Comparison of ENCODE assay signal across 9 cellular contexts in genomic region chr16:77213542-77214108, GRCh38. TPM values are rescaled to one million over a fixed set of nuclear protein-coding genes. Genes with fewer than 3 reads are reported as not detected.
DNase-seq lines count a peak whose midpoint lies in the region; ATAC-seq and TF ChIP-seq lines count a peak whose summit lies in the region.
"Had no signal": no experiment of that assay in that cellular context is flagged by ENCODE, and none has a peak within 500 bp of the region (broad histone marks: within the 10 kb centered on the region; RNA-seq: fewer than 3 reads in every experiment).

No MANE protein-coding gene starts in this region.

- H3K36me3 ChIP-seq in PC-3 (ENCODE audit: low read depth, low read length) (no peaks in the 10 kb centered on the region), trophoblast cell (ENCODE audit: control insufficient read depth in 1 of 2, insufficient read depth in 2 of 2, low read length in 2 of 2) (no peaks in the 10 kb centered on the region)

- H3K4me1 ChIP-seq in PC-3 (ENCODE audit: insufficient read depth, low read length): peaks cover 17% of the 10 kb centered on the region
- peaks cover 8% of the 10 kb centered on the region in 2 experiments for H3K4me1 ChIP-seq in trophoblast cell (ENCODE audit: control insufficient read depth in 1 of 2, insufficient read depth in 2 of 2, low read length in 2 of 2)

- H3F3A ChIP-seq in PC-3 (ENCODE audit: low read length, unreplicated experiment): no peaks in the 10 kb centered on the region

- CTCF ChIA-PET in PC-3 (lab: Charles Lee): no interaction called here

- POLR2A ChIA-PET in PC-3 (lab: Charles Lee; ENCODE audit: unreplicated experiment): no interaction called here

- H2BK12ac ChIP-seq in trophoblast cell (ENCODE audit: low read length): no peak overlapping the region

- no peak overlapping the region for H3K14ac ChIP-seq in trophoblast cell (ENCODE audit: low read length)

- H3K27me3 ChIP-seq in PC-3 (ENCODE audit: low read length) (no peaks in the 10 kb centered on the region), trophoblast cell (ENCODE audit: insufficient read depth, low read length) (no peaks in the 10 kb centered on the region)

- no peak overlapping the region for H2BK120ac ChIP-seq in trophoblast cell (ENCODE audit: insufficient read depth, low read length, poor library complexity)

- H2AK5ac ChIP-seq in trophoblast cell (ENCODE audit: low read length): no peak overlapping the region

- TF ChIP-seq CTCF in PC-3 (conservative IDR thresholded peaks at IDR 0.05; ENCODE audit: low read depth, low read length) (no peak), epithelial cell of proximal tubule (conservative IDR thresholded peaks at IDR 0.05; ENCODE audit: low read depth, low read length) (no peak)

- DNase-seq in DMS 273 (lab: John Stamatoyannopoulos, UW; ENCODE audit: unreplicated experiment) (peak; percentile 36), DMS 273 treated with DMSO at 0.1 percent for 48 hours (lab: John Stamatoyannopoulos, UW) (no peak), PC-3 (peak; percentile 96), epithelial cell of proximal tubule (ENCODE audit: low read depth) (peak; percentile 92), trophoblast cell (peak in 1 of 2 donors; percentile 33), NCI-H2081 treated with DMSO at 0.1 percent for 48 hours (lab: John Stamatoyannopoulos, UW) (no peak)
- DNase-seq in stimulated activated CD4-positive, alpha-beta T cell treated with anti-CD3 and anti-CD28 coated beads, Interleukin-2, amount 100 ng/mL, for 48 hours: no peak

- H3K18ac ChIP-seq in trophoblast cell (ENCODE audit: low read length): no peak overlapping the region

- no peaks in the 10 kb centered on the region for H4K20me1 ChIP-seq in PC-3 (ENCODE audit: low read length)

- intact Hi-C loops in PC-3 (cut with micrococcal nuclease): loop anchor here (2.0 kb wide), 1 partner anchor 23 kb away; the partner anchor contains the start of gene MON1B

- H3K9ac ChIP-seq in PC-3 (ENCODE audit: low read length) (peak overlapping the region; percentile 66), trophoblast cell (ENCODE audit: low read length) (no peak overlapping the region)

- ATAC-seq in PC-3 (peak; percentile 67), GM18870 (IDR thresholded peaks at IDR 0.05; ENCODE audit: unreplicated experiment) (no peak)

- no TSS peak for BruUV-seq in PC-3 (replicated peaks; lab: Mats Ljungman, UMichigan)

- peak overlapping the region; percentile 84 for H2AFZ ChIP-seq in PC-3 (ENCODE audit: low read length)
- H2AFZ ChIP-seq in trophoblast cell (ENCODE audit: insufficient read depth, low read length, poor library complexity): no peak overlapping the region

- no peak overlapping the region for H4K91ac ChIP-seq in trophoblast cell (ENCODE audit: low read depth, low read length)

- no peak overlapping the region for H3K23ac ChIP-seq in trophoblast cell (ENCODE audit: low read length)

- H3K9me3 ChIP-seq in PC-3 (ENCODE audit: low read length) (no peaks in the 10 kb centered on the region), trophoblast cell (ENCODE audit: insufficient read depth, low read depth, low read length) (peaks cover 2% of the 10 kb centered on the region)

- peaks cover 7% of the 10 kb centered on the region for H3K79me1 ChIP-seq in trophoblast cell (ENCODE audit: low read length)

- H4K12ac ChIP-seq in trophoblast cell (ENCODE audit: low read depth, low read length): no peak overlapping the region

- peak overlapping the region; percentile 77 for H3K4me3 ChIP-seq in PC-3 (ENCODE audit: low read length)
- H3K4me3 ChIP-seq in epithelial cell of proximal tubule (ENCODE audit: low read depth, low read length): no peak overlapping the region
- no peak overlapping the region for H3K4me3 ChIP-seq in trophoblast cell (ENCODE audit: low read depth, low read length)

- no peak overlapping the region for H3K4ac ChIP-seq in trophoblast cell (ENCODE audit: low read depth, low read length)

- H3K4me2 ChIP-seq in PC-3 (ENCODE audit: low read length) (peak overlapping the region; percentile 89), trophoblast cell (ENCODE audit: low read length) (peak overlapping the region; percentile 78)

- no peaks in the 10 kb centered on the region for H3K9me2 ChIP-seq in PC-3 (replicated peaks; ENCODE audit: low read length)

- H3K27ac ChIP-seq in PC-3 (ENCODE audit: low read length) (peak overlapping the region; percentile 84), trophoblast cell (ENCODE audit: low read depth, low read length) (no peak overlapping the region)

- no CpG with 5 or more reads among the region's 15 CpGs for WGBS in trophoblast cell (ENCODE audit: extremely low coverage, insufficient coverage, insufficient read length)

- no peak overlapping the region for H4K8ac ChIP-seq in trophoblast cell (ENCODE audit: low read depth, low read length)

- H3K79me2 ChIP-seq in PC-3 (ENCODE audit: low read length): no peaks in the 10 kb centered on the region
- peaks cover 2% of the 10 kb centered on the region for H3K79me2 ChIP-seq in trophoblast cell (ENCODE audit: control insufficient read depth, insufficient read depth, low read length, poor library complexity)

- H2BK5ac ChIP-seq in trophoblast cell (ENCODE audit: low read depth, low read length, poor library complexity): no peak overlapping the region

RNA-seq across cellular contexts. Expression of gene SYCE1L, which starts 14.4 kb away (rescaled TPM):
- total RNA-seq in PC-3 (2014; rRNA removed) (0.46 and 1.7 TPM in 2 replicates), epithelial cell of proximal tubule (2.4 and 10.7 TPM in 2 replicates)
- polyA plus RNA-seq in trophoblast cell (2013): 6.5 and 7.5 TPM in 2 replicates
- total RNA-seq: liver had no signal

RNA-seq across cellular contexts. Expression of gene MON1B, which starts 22.6 kb away (rescaled TPM):
- 12.7 and 15.0 TPM in 2 replicates for total RNA-seq in PC-3 (2014; rRNA removed)
- total RNA-seq in epithelial cell of proximal tubule: 19.3 and 30.8 TPM in 2 replicates
- polyA plus RNA-seq in trophoblast cell (2013): 37.5 and 38.8 TPM in 2 replicates

Comparison
In these comparisons a context has a peak if more than half of its experiments do, and no peak if none do; other contexts are left out.
1. DNase-seq: peak in DMS 273 (single experiment), PC-3 (single experiment) and epithelial cell of proximal tubule (single experiment); none in DMS 273 treated with DMSO at 0.1 percent for 48 hours (single experiment), NCI-H2081 treated with DMSO at 0.1 percent for 48 hours (single experiment) and stimulated activated CD4-positive, alpha-beta T cell treated with anti-CD3 and anti-CD28 coated beads, Interleukin-2, amount 100 ng/mL, for 48 hours (0 of 2).